ENCODE assay signal across 11 cellular contexts in the genomic region with DNA sequence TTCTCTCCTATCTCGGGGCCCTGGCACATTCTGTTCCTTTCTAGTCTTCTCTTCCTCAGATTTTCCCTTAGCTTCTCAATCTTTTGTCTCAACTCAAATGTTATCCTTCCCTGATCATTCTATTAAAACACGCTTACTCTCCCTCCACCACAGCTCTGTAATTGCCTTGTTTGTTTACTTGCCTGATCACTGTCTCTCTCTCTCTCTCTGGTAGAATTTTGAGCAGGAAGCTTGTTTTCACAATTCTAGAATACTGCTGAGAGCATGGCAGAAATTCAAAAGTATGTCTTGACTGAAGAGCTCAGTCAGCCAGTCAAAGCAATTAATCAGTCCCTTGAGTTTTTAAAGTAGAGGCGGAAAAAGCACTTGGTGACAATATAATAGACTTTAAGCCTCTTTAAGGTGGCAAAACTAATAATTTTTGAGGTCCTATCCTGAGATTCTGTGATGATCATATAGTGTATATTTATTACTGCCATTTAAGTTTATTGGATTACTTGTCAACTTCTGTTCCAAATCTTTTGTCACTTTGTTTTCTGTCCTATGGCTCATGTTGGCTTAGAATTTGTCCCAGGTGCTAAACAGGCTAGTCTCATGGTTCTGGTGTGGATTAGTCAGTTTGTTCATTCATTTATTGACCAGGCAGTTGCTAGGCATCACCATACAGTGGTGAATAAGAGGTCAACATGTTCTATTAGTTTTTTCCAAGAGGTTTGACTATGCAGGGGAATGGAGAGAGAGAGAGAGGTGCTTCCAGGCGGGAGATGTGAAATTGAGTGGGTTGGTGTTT. TPM values are rescaled to one million over a fixed set of nuclear protein-coding genes. Genes with fewer than 3 reads are reported as not detected.
DNase-seq lines count a peak whose midpoint lies in the region; ATAC-seq lines count a peak whose summit lies in the region.
"Had no signal": no experiment of that assay in that cellular context is flagged by ENCODE, and none has a peak within 500 bp of the region (broad histone marks: within the 10 kb centered on the region; RNA-seq: fewer than 3 reads in every experiment).

No MANE protein-coding gene starts in this region.

- intact Hi-C loops in Right ventricle myocardium superior (cut with DNase I), result loop anchor here (5.0 kb wide), 1 partner anchor 403 kb away; a partner anchor contains a TSS

- H3K27ac Mint-ChIP-seq in activated naive CD4-positive, alpha-beta T cell treated with anti-CD3 and anti-CD28 coated beads, Interleukin-2, amount 50 U/mL, for 24 hours, result peak overlapping the region; percentile 15
- peak overlapping the region; percentile 32 for H3K27ac Mint-ChIP-seq in activated naive CD8-positive, alpha-beta T cell treated with anti-CD3 and anti-CD28 coated beads, Interleukin-2, amount 50 U/mL, for 24 hours
- peak overlapping the region in 2 of 6 donors; percentile 1 to 81 for H3K27ac Mint-ChIP-seq in immature natural killer cell
- H3K27ac Mint-ChIP-seq in stimulated activated naive CD8-positive, alpha-beta T cell treated with anti-CD3 and anti-CD28 coated beads, Interleukin-15, amount 100 ng/mL, for 72 hours, result peak overlapping the region in 1 of 2 donors; percentile 2

- no peaks in the 10 kb centered on the region for H3K9me3 Mint-ChIP-seq in activated naive CD4-positive, alpha-beta T cell treated with anti-CD3 and anti-CD28 coated beads, Interleukin-2, amount 50 U/mL, for 24 hours
- H3K9me3 Mint-ChIP-seq in activated naive CD8-positive, alpha-beta T cell treated with anti-CD3 and anti-CD28 coated beads, Interleukin-2, amount 50 U/mL, for 24 hours, result no peaks in the 10 kb centered on the region
- no peaks in the 10 kb centered on the region for H3K9me3 Mint-ChIP-seq in immature natural killer cell
- H3K9me3 Mint-ChIP-seq in stimulated activated naive CD8-positive, alpha-beta T cell treated with anti-CD3 and anti-CD28 coated beads, Interleukin-15, amount 100 ng/mL, for 72 hours, result no peaks in the 10 kb centered on the region

- DNase-seq in activated naive CD4-positive, alpha-beta T cell treated with Interleukin-2 at 50 U/mL for 16 hours, result no peak
- DNase-seq in activated naive CD8-positive, alpha-beta T cell treated with anti-CD3 and anti-CD28 coated beads, Interleukin-2, amount 50 U/mL, for 24 hours, result no peak
- DNase-seq in immature natural killer cell (no peak), NCI-H2081 (lab: John Stamatoyannopoulos, UW) (no peak), LoVo (ENCODE audit: low spot score) (no peak), Right ventricle myocardium superior (no peak)
- no peak for DNase-seq in stimulated activated naive CD8-positive, alpha-beta T cell treated with anti-CD3 and anti-CD28 coated beads, Interleukin-15, amount 100 ng/mL, for 72 hours
- DNase-seq: kidney glomerular epithelial cell, NCI-H2081 treated with DMSO at 0.1 percent for 48 hours, T1000 had no signal

- peak overlapping the region; percentile 94 for H3K4me3 Mint-ChIP-seq in activated naive CD4-positive, alpha-beta T cell treated with anti-CD3 and anti-CD28 coated beads, Interleukin-2, amount 50 U/mL, for 24 hours
- H3K4me3 Mint-ChIP-seq in activated naive CD8-positive, alpha-beta T cell treated with anti-CD3 and anti-CD28 coated beads, Interleukin-2, amount 50 U/mL, for 24 hours, result peak overlapping the region; percentile 86
- H3K4me3 Mint-ChIP-seq in immature natural killer cell, result peak overlapping the region; percentile 57 to 99 (median 99)
- peak overlapping the region; percentile 89 to 96 for H3K4me3 Mint-ChIP-seq in stimulated activated naive CD8-positive, alpha-beta T cell treated with anti-CD3 and anti-CD28 coated beads, Interleukin-15, amount 100 ng/mL, for 72 hours

- H3K27me3 Mint-ChIP-seq in activated naive CD4-positive, alpha-beta T cell treated with anti-CD3 and anti-CD28 coated beads, Interleukin-2, amount 50 U/mL, for 24 hours, result no peaks in the 10 kb centered on the region
- peaks cover 3% of the 10 kb centered on the region for H3K27me3 Mint-ChIP-seq in activated naive CD8-positive, alpha-beta T cell treated with anti-CD3 and anti-CD28 coated beads, Interleukin-2, amount 50 U/mL, for 24 hours
- H3K27me3 Mint-ChIP-seq in immature natural killer cell (ENCODE audit: low read depth in 3 of 3), result peaks cover 6 to 10% (median 9%) of the 10 kb centered on the region in 3 donors
- peaks cover 5% of the 10 kb centered on the region for H3K27me3 Mint-ChIP-seq in stimulated activated naive CD8-positive, alpha-beta T cell treated with anti-CD3 and anti-CD28 coated beads, Interleukin-15, amount 100 ng/mL, for 72 hours

- peaks cover 7% of the 10 kb centered on the region for H3K36me3 Mint-ChIP-seq in activated naive CD4-positive, alpha-beta T cell treated with anti-CD3 and anti-CD28 coated beads, Interleukin-2, amount 50 U/mL, for 24 hours
- peaks cover 35% of the 10 kb centered on the region for H3K36me3 Mint-ChIP-seq in activated naive CD8-positive, alpha-beta T cell treated with anti-CD3 and anti-CD28 coated beads, Interleukin-2, amount 50 U/mL, for 24 hours (ENCODE audit: low read depth)
- peaks cover 0 to 21% (median 12%) of the 10 kb centered on the region in 3 donors for H3K36me3 Mint-ChIP-seq in immature natural killer cell

- H3K4me1 Mint-ChIP-seq in activated naive CD4-positive, alpha-beta T cell treated with anti-CD3 and anti-CD28 coated beads, Interleukin-2, amount 50 U/mL, for 24 hours, result peaks cover 44% of the 10 kb centered on the region
- peaks cover 40% of the 10 kb centered on the region for H3K4me1 Mint-ChIP-seq in activated naive CD8-positive, alpha-beta T cell treated with anti-CD3 and anti-CD28 coated beads, Interleukin-2, amount 50 U/mL, for 24 hours
- H3K4me1 Mint-ChIP-seq in immature natural killer cell, result peaks cover 41 to 57% of the 10 kb centered on the region in 2 donors
- H3K4me1 Mint-ChIP-seq in stimulated activated naive CD8-positive, alpha-beta T cell treated with anti-CD3 and anti-CD28 coated beads, Interleukin-15, amount 100 ng/mL, for 72 hours, result peaks cover 32% of the 10 kb centered on the region

- ATAC-seq in activated naive CD8-positive, alpha-beta T cell treated with anti-CD3 and anti-CD28 coated beads, Interleukin-2, amount 50 U/mL, for 24 hours, result no peak
- ATAC-seq in stimulated activated naive CD8-positive, alpha-beta T cell treated with anti-CD3 and anti-CD28 coated beads, Interleukin-15, amount 100 ng/mL, for 72 hours, result no peak
- no peak for ATAC-seq in Right ventricle myocardium superior (ENCODE audit: poor library complexity)

RNA-seq across cellular contexts. Expression of a gene that starts 2.3 kb away (rescaled TPM):
- 10 to 100 TPM; 35.1 to 79.2 (median 61.0) TPM for polyA plus RNA-seq in immature natural killer cell
- total RNA-seq in Right ventricle myocardium superior, result 81.0 TPM

RNA-seq across cellular contexts. Expression of a gene that starts 21.6 kb away (rescaled TPM):
- polyA plus RNA-seq in immature natural killer cell, result not detected
- 0.05 TPM for total RNA-seq in Right ventricle myocardium superior
